In the genomic region with DNA sequence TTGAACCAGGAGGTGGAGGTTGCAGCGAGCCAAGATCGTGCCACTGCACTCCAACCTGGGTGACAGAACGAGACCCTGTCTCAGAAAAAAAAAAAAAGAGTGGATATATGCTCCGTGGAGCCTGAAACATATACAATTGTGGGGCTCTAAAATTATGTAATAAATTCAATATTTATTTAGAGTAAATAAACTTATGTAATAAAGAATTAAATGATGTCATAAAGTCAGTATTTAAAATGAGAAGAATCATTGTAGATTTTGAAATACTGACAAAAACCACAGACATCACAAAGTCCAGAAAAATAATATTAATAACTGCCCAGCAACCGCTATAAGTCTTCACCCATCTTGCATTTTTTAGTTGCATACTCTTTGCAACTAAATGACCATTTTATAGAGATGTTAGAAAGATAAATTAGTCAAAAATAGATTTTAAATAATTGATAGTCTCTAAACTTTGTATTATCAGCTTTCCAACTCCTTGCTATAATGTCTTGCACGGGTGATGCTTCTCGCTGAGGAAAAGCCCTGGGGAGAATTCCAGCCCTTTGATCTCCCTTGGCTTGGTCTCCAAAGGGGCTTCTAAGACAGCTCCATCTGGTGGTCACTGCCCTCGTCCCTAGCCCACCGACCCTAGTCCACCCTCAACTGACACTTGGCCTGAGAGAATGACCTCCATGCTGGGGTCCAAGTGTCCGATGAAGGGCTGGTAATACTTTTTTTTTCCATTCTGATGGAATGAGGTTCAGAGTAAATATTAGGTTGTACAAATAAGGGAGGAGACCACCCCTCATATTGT, we compare ENCODE assay signal across 13 cellular contexts.
"Had no signal": no experiment of that assay in that cellular context is flagged by ENCODE, and none has a peak within 500 bp of the region (broad histone marks: within the 10 kb centered on the region; RNA-seq: fewer than 3 reads in every experiment).

No MANE protein-coding gene starts in this region.

- H3K27ac Mint-ChIP-seq: activated CD4-positive, alpha-beta memory T cell treated with anti-CD3 and anti-CD28 coated beads for 36 hours; activated naive CD8-positive, alpha-beta T cell treated with anti-CD3 and anti-CD28 coated beads, Interleukin-2, amount 50 U/mL, for 24 hours; activated T-cell treated with anti-CD3 and anti-CD28 coated beads, Interleukin-2, amount 50 U/mL, for 72 hours; T-helper 2 cell treated with Interferon-gamma antibody and Interleukin-4, amounts not matched to agents 5 μg/mL and 100 μg/mL, for 36 hours had no signal

- H3K36me3 Mint-ChIP-seq: activated CD4-positive, alpha-beta memory T cell treated with anti-CD3 and anti-CD28 coated beads for 36 hours had no signal

- DNase-seq: activated CD4-positive, alpha-beta memory T cell treated with anti-CD3 and anti-CD28 coated beads for 36 hours; activated CD4-positive, alpha-beta T cell treated with anti-CD3 and anti-CD28 coated beads for 1 hour; activated naive CD8-positive, alpha-beta T cell treated with anti-CD3 and anti-CD28 coated beads, Interleukin-2, amount 50 U/mL, for 24 hours; activated T-cell treated with anti-CD3 and anti-CD28 coated beads, Interleukin-2, amount 50 U/mL, for 72 hours; colonic mucosa; foreskin keratinocyte; heart right ventricle; left ventricle myocardium superior; small intestine; uterus had no signal

- H3K27me3 ChIP-seq: colonic mucosa, foreskin keratinocyte, heart right ventricle, right atrium auricular region, uterus had no signal

- H3K36me3 ChIP-seq: cardiac muscle cell, colonic mucosa, heart right ventricle, right atrium auricular region, uterus had no signal

- H3K4me1 Mint-ChIP-seq: activated naive CD8-positive, alpha-beta T cell treated with anti-CD3 and anti-CD28 coated beads, Interleukin-2, amount 50 U/mL, for 24 hours had no signal

- H3K9me3 Mint-ChIP-seq: activated CD4-positive, alpha-beta memory T cell treated with anti-CD3 and anti-CD28 coated beads for 36 hours; activated naive CD8-positive, alpha-beta T cell treated with anti-CD3 and anti-CD28 coated beads, Interleukin-2, amount 50 U/mL, for 24 hours; T-helper 2 cell treated with Interferon-gamma antibody and Interleukin-4, amounts not matched to agents 5 μg/mL and 100 μg/mL, for 36 hours had no signal

- H3K4me1 ChIP-seq: colonic mucosa, foreskin keratinocyte, heart right ventricle, right atrium auricular region, uterus had no signal

- ATAC-seq: activated naive CD8-positive, alpha-beta T cell treated with anti-CD3 and anti-CD28 coated beads, Interleukin-2, amount 50 U/mL, for 24 hours; activated T-cell treated with anti-CD3 and anti-CD28 coated beads, Interleukin-2, amount 50 U/mL, for 72 hours; foreskin keratinocyte; heart right ventricle; left ventricle myocardium superior had no signal

- H3K4me3 ChIP-seq: cardiac muscle cell, colonic mucosa, heart right ventricle, right atrium auricular region, uterus had no signal

- H3K27me3 Mint-ChIP-seq: activated CD4-positive, alpha-beta memory T cell treated with anti-CD3 and anti-CD28 coated beads for 36 hours had no signal

- H3K4me3 Mint-ChIP-seq: activated CD4-positive, alpha-beta memory T cell treated with anti-CD3 and anti-CD28 coated beads for 36 hours; activated naive CD8-positive, alpha-beta T cell treated with anti-CD3 and anti-CD28 coated beads, Interleukin-2, amount 50 U/mL, for 24 hours; activated T-cell treated with anti-CD3 and anti-CD28 coated beads, Interleukin-2, amount 50 U/mL, for 72 hours; T-helper 2 cell treated with Interferon-gamma antibody and Interleukin-4, amounts not matched to agents 5 μg/mL and 100 μg/mL, for 36 hours had no signal

- H3K9me3 ChIP-seq: colonic mucosa, heart right ventricle, right atrium auricular region, uterus had no signal

- H3K27ac ChIP-seq: cardiac muscle cell, colonic mucosa, foreskin keratinocyte, heart right ventricle, right atrium auricular region, uterus had no signal
